ENCODE assay signal across 16 cellular contexts in the genomic region with DNA sequence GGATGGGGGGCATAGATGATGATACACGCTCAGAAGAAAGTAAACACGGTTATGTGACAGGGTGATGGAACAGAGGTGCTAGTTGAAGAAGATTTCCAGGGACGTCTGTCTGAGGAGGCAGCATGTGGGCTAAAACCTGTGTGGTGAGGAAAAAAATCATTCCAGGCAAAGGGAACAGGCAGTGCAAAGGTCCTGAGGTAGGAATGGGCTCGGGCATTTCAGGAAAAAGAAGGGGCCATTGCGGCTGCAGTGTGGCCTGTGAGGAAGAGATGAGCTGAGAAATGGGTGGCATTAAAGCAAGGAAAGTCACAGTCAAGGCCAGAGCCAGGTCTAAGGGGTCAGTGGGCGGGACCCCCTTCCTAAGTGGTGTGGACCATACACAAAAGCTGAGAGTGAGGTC. TPM values are rescaled to one million over a fixed set of nuclear protein-coding genes. Genes with fewer than 3 reads are reported as not detected.
A peak's percentile ranks its signal among the peaks of the same experiment; 100 is the strongest.
DNase-seq lines count a peak whose midpoint lies in the region; ATAC-seq and TF ChIP-seq lines count a peak whose summit lies in the region.
"Had no signal": no experiment of that assay in that cellular context is flagged by ENCODE, and none has a peak within 500 bp of the region (broad histone marks: within the 10 kb centered on the region; RNA-seq: fewer than 3 reads in every experiment).

No MANE protein-coding gene starts in this region.

- no peaks in the 10 kb centered on the region for H3K9me3 Mint-ChIP-seq in activated CD4-positive, alpha-beta T cell treated with anti-CD3 and anti-CD28 coated beads, Interleukin-2, amount 10 ng/mL, durations not matched to agents 24 days and 14 days
- no peaks in the 10 kb centered on the region for H3K9me3 Mint-ChIP-seq in progenitor cell of endocrine pancreas (ENCODE audit: low read depth)
- H3K9me3 Mint-ChIP-seq in activated CD8-positive, alpha-beta memory T cell treated with anti-CD3 and anti-CD28 coated beads, Interleukin-2, amount 10 ng/mL, durations not matched to agents 7 days and 5 days (ENCODE audit: low read depth) = no peaks in the 10 kb centered on the region
- H3K9me3 Mint-ChIP-seq: CD4-positive, CD25-positive, alpha-beta regulatory T cell; CD8-positive, alpha-beta memory T cell had no signal

- no peaks in the 10 kb centered on the region for H3K36me3 Mint-ChIP-seq in activated CD4-positive, alpha-beta T cell treated with anti-CD3 and anti-CD28 coated beads, Interleukin-2, amount 10 ng/mL, durations not matched to agents 24 days and 14 days (ENCODE audit: low read depth)
- H3K36me3 Mint-ChIP-seq in progenitor cell of endocrine pancreas (ENCODE audit: insufficient read depth) (no peaks in the 10 kb centered on the region), T-helper 17 cell (ENCODE audit: low read depth) (peaks cover 5% of the 10 kb centered on the region)
- H3K36me3 Mint-ChIP-seq in activated CD8-positive, alpha-beta memory T cell treated with anti-CD3 and anti-CD28 coated beads, Interleukin-2, amount 10 ng/mL, durations not matched to agents 7 days and 5 days = no peaks in the 10 kb centered on the region
- H3K36me3 Mint-ChIP-seq: CD4-positive, CD25-positive, alpha-beta regulatory T cell; CD8-positive, alpha-beta memory T cell had no signal

- no peaks in the 10 kb centered on the region for H3K9me3 ChIP-seq in T-helper 17 cell (ENCODE audit: control insufficient read depth, low read length, poor library complexity, severe bottlenecking)
- H3K9me3 ChIP-seq: BLaER1 had no signal

- H3K4me3 Mint-ChIP-seq in activated CD4-positive, alpha-beta T cell treated with anti-CD3 and anti-CD28 coated beads, Interleukin-2, amount 10 ng/mL, durations not matched to agents 24 days and 14 days = no peak overlapping the region
- H3K4me3 Mint-ChIP-seq in progenitor cell of endocrine pancreas (ENCODE audit: low read depth) (no peak overlapping the region), T-helper 17 cell (no peak overlapping the region)
- no peak overlapping the region for H3K4me3 Mint-ChIP-seq in activated CD8-positive, alpha-beta memory T cell treated with anti-CD3 and anti-CD28 coated beads, Interleukin-2, amount 10 ng/mL, durations not matched to agents 7 days and 5 days
- H3K4me3 Mint-ChIP-seq: B cell; CD4-positive, CD25-positive, alpha-beta regulatory T cell; CD8-positive, alpha-beta memory T cell had no signal

- intact Hi-C loops in activated CD4-positive, alpha-beta T cell treated with anti-CD3 and anti-CD28 coated beads, Interleukin-2, amount 10 ng/mL, durations not matched to agents 24 days and 14 days (cut with micrococcal nuclease) = no loop called here

- H3K27me3 Mint-ChIP-seq in activated CD4-positive, alpha-beta T cell treated with anti-CD3 and anti-CD28 coated beads, Interleukin-2, amount 10 ng/mL, durations not matched to agents 24 days and 14 days = peaks cover 23% of the 10 kb centered on the region
- peaks cover 27% of the 10 kb centered on the region for H3K27me3 Mint-ChIP-seq in progenitor cell of endocrine pancreas
- H3K27me3 Mint-ChIP-seq in T-helper 17 cell = peaks cover 44% of the 10 kb centered on the region
- H3K27me3 Mint-ChIP-seq in activated CD8-positive, alpha-beta memory T cell treated with anti-CD3 and anti-CD28 coated beads, Interleukin-2, amount 10 ng/mL, durations not matched to agents 7 days and 5 days = peaks cover 22% of the 10 kb centered on the region

- DNase-seq in activated CD4-positive, alpha-beta T cell treated with anti-CD3 and anti-CD28 coated beads, Interleukin-2, amount 10 ng/mL, durations not matched to agents 24 days and 14 days = no peak
- no peak for DNase-seq in activated CD4-positive, alpha-beta T cell treated with anti-CD3 and anti-CD28 coated beads for 48 hours
- DNase-seq in progenitor cell of endocrine pancreas (ENCODE audit: low spot score, unreplicated experiment) (no peak), T-helper 17 cell (no peak)
- DNase-seq in activated CD8-positive, alpha-beta memory T cell treated with anti-CD3 and anti-CD28 coated beads, Interleukin-2, amount 10 ng/mL, durations not matched to agents 7 days and 5 days = no peak
- DNase-seq: CD4-positive, CD25-positive, alpha-beta regulatory T cell; CD8-positive, alpha-beta memory T cell; DMS 273 treated with DMSO at 0.1 percent for 48 hours; DMS79; EL; GDM1; GM23248; HCEC 1CT had no signal

- CTCF ChIA-PET in activated CD8-positive, alpha-beta memory T cell treated with anti-CD3 and anti-CD28 coated beads, Interleukin-2, amount 10 ng/mL, durations not matched to agents 7 days and 5 days (lab: Charles Lee) = no interaction called here

- H3K27ac Mint-ChIP-seq in activated CD4-positive, alpha-beta T cell treated with anti-CD3 and anti-CD28 coated beads, Interleukin-2, amount 10 ng/mL, durations not matched to agents 24 days and 14 days = peak overlapping the region; percentile 57
- H3K27ac Mint-ChIP-seq in progenitor cell of endocrine pancreas (peak overlapping the region; percentile 67), T-helper 17 cell (no peak overlapping the region)
- H3K27ac Mint-ChIP-seq in activated CD8-positive, alpha-beta memory T cell treated with anti-CD3 and anti-CD28 coated beads, Interleukin-2, amount 10 ng/mL, durations not matched to agents 7 days and 5 days = no peak overlapping the region
- H3K27ac Mint-ChIP-seq: B cell; CD8-positive, alpha-beta memory T cell had no signal

- no peak for TF ChIP-seq CTCF in progenitor cell of endocrine pancreas (IDR thresholded peaks at IDR 0.05; ENCODE audit: unreplicated experiment)

- ATAC-seq in T-helper 17 cell = no peak
- no peak for ATAC-seq in activated CD8-positive, alpha-beta memory T cell treated with anti-CD3 and anti-CD28 coated beads, Interleukin-2, amount 10 ng/mL, durations not matched to agents 7 days and 5 days
- ATAC-seq: GM12878 had no signal

- H3K4me1 Mint-ChIP-seq in activated CD4-positive, alpha-beta T cell treated with anti-CD3 and anti-CD28 coated beads, Interleukin-2, amount 10 ng/mL, durations not matched to agents 24 days and 14 days = peaks cover 3% of the 10 kb centered on the region
- no peaks in the 10 kb centered on the region for H3K4me1 Mint-ChIP-seq in progenitor cell of endocrine pancreas (ENCODE audit: low read depth)
- H3K4me1 Mint-ChIP-seq in T-helper 17 cell = peaks cover 8% of the 10 kb centered on the region
- peaks cover 5% of the 10 kb centered on the region for H3K4me1 Mint-ChIP-seq in activated CD8-positive, alpha-beta memory T cell treated with anti-CD3 and anti-CD28 coated beads, Interleukin-2, amount 10 ng/mL, durations not matched to agents 7 days and 5 days

RNA-seq across cellular contexts. Expression of gene TSPAN17, which starts 18.2 kb away (rescaled TPM):
- total RNA-seq in activated CD4-positive, alpha-beta T cell treated with anti-CD3 and anti-CD28 coated beads, Interleukin-2, amount 10 ng/mL, durations not matched to agents 24 days and 14 days = 29.3 and 32.0 TPM in 2 replicates
- 37.3 and 37.5 TPM in 2 replicates for total RNA-seq in progenitor cell of endocrine pancreas
- 10 to 100 TPM; 14.2 to 19.3 TPM for total RNA-seq in T-helper 17 cell
- 10 to 100 TPM; 31.5 to 39.2 TPM for total RNA-seq in activated CD8-positive, alpha-beta memory T cell treated with anti-CD3 and anti-CD28 coated beads, Interleukin-2, amount 10 ng/mL, durations not matched to agents 7 days and 5 days

RNA-seq across cellular contexts. Expression of gene EIF4E1B, which starts 35.0 kb away (rescaled TPM):
- total RNA-seq in activated CD4-positive, alpha-beta T cell treated with anti-CD3 and anti-CD28 coated beads, Interleukin-2, amount 10 ng/mL, durations not matched to agents 24 days and 14 days = not detected in 2 replicates
- total RNA-seq in progenitor cell of endocrine pancreas (not detected in 2 replicates), T-helper 17 cell (not detected)
- not detected for total RNA-seq in activated CD8-positive, alpha-beta memory T cell treated with anti-CD3 and anti-CD28 coated beads, Interleukin-2, amount 10 ng/mL, durations not matched to agents 7 days and 5 days
- total RNA-seq: B cell; CD4-positive, CD25-positive, alpha-beta regulatory T cell; CD8-positive, alpha-beta memory T cell; GM12878; GM23248 had no signal

RNA-seq across cellular contexts. Expression of gene SNCB, which starts 35.2 kb away (rescaled TPM):
- not detected in 2 replicates for total RNA-seq in activated CD4-positive, alpha-beta T cell treated with anti-CD3 and anti-CD28 coated beads, Interleukin-2, amount 10 ng/mL, durations not matched to agents 24 days and 14 days
- total RNA-seq in progenitor cell of endocrine pancreas = 0.24 TPM in 1 of 2 replicates, not detected in the other
- total RNA-seq in T-helper 17 cell = not detected
- not detected for total RNA-seq in activated CD8-positive, alpha-beta memory T cell treated with anti-CD3 and anti-CD28 coated beads, Interleukin-2, amount 10 ng/mL, durations not matched to agents 7 days and 5 days
- total RNA-seq: B cell; CD4-positive, CD25-positive, alpha-beta regulatory T cell; CD8-positive, alpha-beta memory T cell; GM12878; GM23248 had no signal

RNA-seq across cellular contexts. Expression of gene GPRIN1, which starts 55.6 kb away (rescaled TPM):
- 3.7 TPM in 2 replicates for total RNA-seq in activated CD4-positive, alpha-beta T cell treated with anti-CD3 and anti-CD28 coated beads, Interleukin-2, amount 10 ng/mL, durations not matched to agents 24 days and 14 days
- total RNA-seq in progenitor cell of endocrine pancreas (5.9 TPM in 2 replicates), T-helper 17 cell (under 1 TPM; 0.57 to 0.60 TPM)
- total RNA-seq in activated CD8-positive, alpha-beta memory T cell treated with anti-CD3 and anti-CD28 coated beads, Interleukin-2, amount 10 ng/mL, durations not matched to agents 7 days and 5 days = 1 to 10 TPM; 2.5 to 3.4 TPM

Comparison
In these comparisons a context has a peak if more than half of its experiments do, and no peak if none do; other contexts are left out.
1. H3K27ac Mint-ChIP-seq: peak in activated CD4-positive, alpha-beta T cell treated with anti-CD3 and anti-CD28 coated beads, Interleukin-2, amount 10 ng/mL, durations not matched to agents 24 days and 14 days (single experiment) and progenitor cell of endocrine pancreas (single experiment); none in T-helper 17 cell (single experiment) and activated CD8-positive, alpha-beta memory T cell treated with anti-CD3 and anti-CD28 coated beads, Interleukin-2, amount 10 ng/mL, durations not matched to agents 7 days and 5 days (single experiment).